In genomic region chr15:84982301-84982920, GRCh38 we compare ENCODE assay signal across 8 cellular contexts. TPM values are rescaled to one million over a fixed set of nuclear protein-coding genes. Genes with fewer than 3 reads are reported as not detected.
DNase-seq lines count a peak whose midpoint lies in the region; ATAC-seq and TF ChIP-seq lines count a peak whose summit lies in the region.

No MANE protein-coding gene starts in this region.

- H3K4me1 ChIP-seq in SJSA1 (replicated peaks) = peaks cover 44% of the 10 kb centered on the region
- peaks cover 6% of the 10 kb centered on the region for H3K4me1 ChIP-seq in iPS-15b (ENCODE audit: control insufficient read depth, insufficient read depth, low read length)

- H3K27ac ChIP-seq in SJSA1 (peak overlapping the region; percentile 88), angular gyrus (ENCODE audit: low read depth, low read length) (peak overlapping the region; percentile 85), skin epidermis (peak overlapping the region; percentile 39 to 94 (median 89))

- H3K9ac ChIP-seq in iPS-15b (ENCODE audit: low read depth, low read length) = no peak overlapping the region

- ATAC-seq in HG02981 (IDR thresholded peaks at IDR 0.05; ENCODE audit: unreplicated experiment) (no peak), HG03108 (IDR thresholded peaks at IDR 0.05; ENCODE audit: unreplicated experiment) (no peak), HG02571 (IDR thresholded peaks at IDR 0.05; ENCODE audit: unreplicated experiment) (no peak)

- DNase-seq in GM20000 (ENCODE audit: low spot score) (peak; percentile 38), SJSA1 (ENCODE audit: low read depth in 1 of 2, low spot score in 2 of 2) (peak; percentile 51 to 52)

- H3K36me3 ChIP-seq in SJSA1 = peaks cover 13% of the 10 kb centered on the region
- no peaks in the 10 kb centered on the region for H3K36me3 ChIP-seq in iPS-15b (ENCODE audit: control insufficient read depth, insufficient read depth, low read length)

- H3K4me3 ChIP-seq in SJSA1 (peak overlapping the region; percentile 99), iPS-15b (ENCODE audit: low read depth, low read length) (peak overlapping the region; percentile 80), skin epidermis (peak overlapping the region; percentile 50 to 94 (median 73))

- H3K27me3 ChIP-seq in SJSA1 (replicated peaks) = no peaks in the 10 kb centered on the region
- peaks cover 45% of the 10 kb centered on the region for H3K27me3 ChIP-seq in iPS-15b (ENCODE audit: control insufficient read depth, insufficient read depth, low read length)

- no peak for TF ChIP-seq CTCF in GM20000 (IDR thresholded peaks at IDR 0.05; ENCODE audit: extremely low read depth, missing control alignments)

- H3K9me3 ChIP-seq in SJSA1 (replicated peaks) (peaks cover 9% of the 10 kb centered on the region; the same call in 1 of the 2 replicates), iPS-15b (ENCODE audit: control insufficient read depth, insufficient read depth, low read length) (no peaks in the 10 kb centered on the region)

RNA-seq across cellular contexts. Expression of gene PDE8A, which starts 0.8 kb away (rescaled TPM):
- 27.4 and 36.6 TPM in 2 replicates for total RNA-seq in SJSA1 (2014; rRNA removed; shearing (Covaris generic))
